In the genomic region with DNA sequence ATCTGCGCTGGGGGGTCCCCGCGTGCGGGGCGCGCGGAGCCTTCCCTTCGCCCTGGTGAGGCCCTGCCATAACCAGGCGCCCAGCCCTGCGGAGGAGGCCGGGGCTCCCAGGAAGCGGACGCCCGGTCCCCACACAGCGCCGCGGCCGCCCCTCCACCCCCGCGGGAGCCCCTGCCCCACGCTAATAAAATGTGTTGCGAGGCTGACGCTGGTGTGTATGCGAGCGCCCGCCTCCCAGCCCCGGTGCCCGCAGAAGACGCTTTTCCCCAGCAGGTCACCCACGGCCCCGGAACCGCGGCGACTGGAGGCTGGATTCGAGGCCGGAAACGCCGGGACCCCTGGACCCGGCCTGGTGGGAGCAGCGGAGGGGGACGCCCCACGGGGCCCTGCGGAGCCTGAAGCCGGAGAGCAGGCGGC, we compare ENCODE assay signal across 17 cellular contexts. TPM values are rescaled to one million over a fixed set of nuclear protein-coding genes. Genes with fewer than 3 reads are reported as not detected.
"Had no signal": no experiment of that assay in that cellular context is flagged by ENCODE, and none has a peak within 500 bp of the region (broad histone marks: within the 10 kb centered on the region; RNA-seq: fewer than 3 reads in every experiment).

No MANE protein-coding gene starts in this region.

- H3K4me1 ChIP-seq: breast epithelium, foreskin keratinocyte, heart right ventricle, testis had no signal

- DNase-seq: foreskin keratinocyte, heart right ventricle, ovary, testis had no signal

- H3K27ac ChIP-seq: breast epithelium, foreskin keratinocyte, heart right ventricle, ovary, sigmoid colon, testis, transverse colon had no signal

- H3K9me3 ChIP-seq: breast epithelium, mucosa of descending colon, ovary, sigmoid colon, testis, transverse colon had no signal

- H3K9me3 Mint-ChIP-seq: activated naive CD4-positive, alpha-beta T cell treated with anti-CD3 and anti-CD28 coated beads, Interleukin-2, amount 50 U/mL, for 72 hours; activated T-cell treated with anti-CD3 and anti-CD28 coated beads, Interleukin-2, amount 50 U/mL, for 72 hours; nephron progenitor cell had no signal

- H3K36me3 ChIP-seq: breast epithelium, ovary, transverse colon had no signal

- H3K27me3 ChIP-seq: breast epithelium, foreskin keratinocyte, heart right ventricle, ovary, sigmoid colon, testis, transverse colon had no signal

- H3K4me3 ChIP-seq: breast epithelium, heart right ventricle, lung, mucosa of descending colon, ovary, sigmoid colon, transverse colon had no signal

- H3K4me3 Mint-ChIP-seq: activated T-cell treated with anti-CD3 and anti-CD28 coated beads, Interleukin-2, amount 50 U/mL, for 72 hours; nephron progenitor cell had no signal

- H3K27ac Mint-ChIP-seq: activated naive CD4-positive, alpha-beta T cell treated with anti-CD3 and anti-CD28 coated beads, Interleukin-2, amount 50 U/mL, for 72 hours; activated T-cell treated with anti-CD3 and anti-CD28 coated beads, Interleukin-2, amount 50 U/mL, for 72 hours; nephron progenitor cell; progenitor cell of endocrine pancreas had no signal

RNA-seq across cellular contexts. Expression of a gene that starts 24.4 kb away (rescaled TPM):
- total RNA-seq: endothelial cell of umbilical vein, foreskin keratinocyte, glomerular endothelial cell, myocyte, renal cortical epithelial cell had no signal
